In genomic region chr22:23533771-23534191, GRCh38 we compare ENCODE assay signal across 13 cellular contexts. TPM values are rescaled to one million over a fixed set of nuclear protein-coding genes. Genes with fewer than 3 reads are reported as not detected.
DNase-seq lines count a peak whose midpoint lies in the region; ATAC-seq and TF ChIP-seq lines count a peak whose summit lies in the region.
"Had no signal": no experiment of that assay in that cellular context is flagged by ENCODE, and none has a peak within 500 bp of the region (broad histone marks: within the 10 kb centered on the region; RNA-seq: fewer than 3 reads in every experiment).

No MANE protein-coding gene starts in this region.

- CTCF ChIA-PET in activated CD8-positive, alpha-beta T cell treated with anti-CD3 and anti-CD28 coated beads for 36 hours (lab: Charles Lee): no interaction called here

- no peaks in the 10 kb centered on the region for H3K27me3 ChIP-seq in mesendoderm (ENCODE audit: insufficient read depth, low read length, poor library complexity)
- H3K27me3 ChIP-seq: tibial nerve had no signal

- ATAC-seq in activated naive CD8-positive, alpha-beta T cell treated with anti-CD3 and anti-CD28 coated beads, Interleukin-2, amount 10 ng/mL, durations not matched to agents 7 days and 5 days (ENCODE audit: low read depth): peak; percentile 15
- ATAC-seq in HG03097 (IDR thresholded peaks at IDR 0.05; ENCODE audit: low FRiP score, unreplicated experiment): no peak
- no peak for ATAC-seq in activated CD8-positive, alpha-beta T cell treated with anti-CD3 and anti-CD28 coated beads for 36 hours

- peak overlapping the region; percentile 82 for H3K27ac ChIP-seq in mesendoderm (ENCODE audit: low read depth, low read length)
- H3K27ac ChIP-seq: esophagus squamous epithelium had no signal

- no peaks in the 10 kb centered on the region for H3K9me3 Mint-ChIP-seq in activated naive CD8-positive, alpha-beta T cell treated with anti-CD3 and anti-CD28 coated beads, Interleukin-2, amount 10 ng/mL, durations not matched to agents 7 days and 5 days
- no peaks in the 10 kb centered on the region for H3K9me3 Mint-ChIP-seq in activated naive CD8-positive, alpha-beta T cell treated with anti-CD3 and anti-CD28 coated beads for 36 hours
- H3K9me3 Mint-ChIP-seq in type B pancreatic cell: no peaks in the 10 kb centered on the region
- H3K9me3 Mint-ChIP-seq in activated CD8-positive, alpha-beta T cell treated with anti-CD3 and anti-CD28 coated beads for 36 hours: no peaks in the 10 kb centered on the region
- H3K9me3 Mint-ChIP-seq: activated CD4-positive, alpha-beta T cell treated with anti-CD3 and anti-CD28 coated beads, Interleukin-2, amount 10 ng/mL, durations not matched to agents 7 days and 5 days had no signal

- H2BK5ac ChIP-seq in mesendoderm (ENCODE audit: low read length): peak overlapping the region; percentile 99

- peak overlapping the region; percentile 56 for H2BK120ac ChIP-seq in mesendoderm (ENCODE audit: low read depth, low read length)

- H3K36me3 ChIP-seq in mesendoderm (ENCODE audit: control insufficient read depth, insufficient read depth, low read length): no peaks in the 10 kb centered on the region
- H3K36me3 ChIP-seq: esophagus squamous epithelium, tibial nerve had no signal

- no peak overlapping the region for H3K27ac Mint-ChIP-seq in activated naive CD8-positive, alpha-beta T cell treated with anti-CD3 and anti-CD28 coated beads, Interleukin-2, amount 10 ng/mL, durations not matched to agents 7 days and 5 days
- H3K27ac Mint-ChIP-seq in activated naive CD8-positive, alpha-beta T cell treated with anti-CD3 and anti-CD28 coated beads for 36 hours: no peak overlapping the region
- H3K27ac Mint-ChIP-seq in type B pancreatic cell: peak overlapping the region; percentile 88
- H3K27ac Mint-ChIP-seq in activated CD8-positive, alpha-beta T cell treated with anti-CD3 and anti-CD28 coated beads for 36 hours: no peak overlapping the region
- H3K27ac Mint-ChIP-seq: activated CD4-positive, alpha-beta T cell treated with anti-CD3 and anti-CD28 coated beads, Interleukin-2, amount 10 ng/mL, durations not matched to agents 7 days and 5 days had no signal

- in situ Hi-C loops in KBM-7 (cut with MboI; ENCODE audit: low pct_unique_long_range_greater_than_20kb, low sequenced_read_pairs): no loop called here

- H3K79me2 ChIP-seq in mesendoderm (ENCODE audit: control insufficient read depth, insufficient read depth, low read length): peaks cover 4% of the 10 kb centered on the region

- intact Hi-C loops in activated CD8-positive, alpha-beta T cell treated with anti-CD3 and anti-CD28 coated beads for 36 hours (cut with micrococcal nuclease): no loop called here

- H3K4me1 ChIP-seq in mesendoderm (ENCODE audit: control insufficient read depth, low read depth, low read length): peaks cover 27% of the 10 kb centered on the region

- H3K56ac ChIP-seq in mesendoderm (ENCODE audit: low read length): peak overlapping the region; percentile 97

- H3K4me3 Mint-ChIP-seq in activated naive CD8-positive, alpha-beta T cell treated with anti-CD3 and anti-CD28 coated beads, Interleukin-2, amount 10 ng/mL, durations not matched to agents 7 days and 5 days: no peak overlapping the region
- no peak overlapping the region for H3K4me3 Mint-ChIP-seq in activated naive CD8-positive, alpha-beta T cell treated with anti-CD3 and anti-CD28 coated beads for 36 hours
- no peak overlapping the region for H3K4me3 Mint-ChIP-seq in type B pancreatic cell
- no peak overlapping the region for H3K4me3 Mint-ChIP-seq in activated CD8-positive, alpha-beta T cell treated with anti-CD3 and anti-CD28 coated beads for 36 hours
- H3K4me3 Mint-ChIP-seq: activated CD4-positive, alpha-beta T cell treated with anti-CD3 and anti-CD28 coated beads, Interleukin-2, amount 10 ng/mL, durations not matched to agents 7 days and 5 days had no signal

- H3K4me3 ChIP-seq in mesendoderm (ENCODE audit: low read length): no peak overlapping the region
- H3K4me3 ChIP-seq: esophagus squamous epithelium, tibial nerve had no signal

- H2AK5ac ChIP-seq in mesendoderm (ENCODE audit: low read length): peak overlapping the region; percentile 96

- no peak for DNase-seq in activated naive CD8-positive, alpha-beta T cell treated with anti-CD3 and anti-CD28 coated beads, Interleukin-2, amount 10 ng/mL, durations not matched to agents 7 days and 5 days
- DNase-seq in activated naive CD8-positive, alpha-beta T cell treated with anti-CD3 and anti-CD28 coated beads for 36 hours: no peak
- DNase-seq in amniotic epithelial cell (ENCODE audit: low read depth) (peak; percentile 82), mesendoderm (peak; percentile 94), type B pancreatic cell (ENCODE audit: extremely low spot score, unreplicated experiment) (no peak), KBM-7 (no peak)
- no peak for DNase-seq in activated CD8-positive, alpha-beta T cell treated with anti-CD3 and anti-CD28 coated beads for 36 hours
- DNase-seq: cerebellar nuclear complex, esophagus squamous epithelium, SW 1271 had no signal

- POLR2A ChIA-PET in activated naive CD8-positive, alpha-beta T cell treated with anti-CD3 and anti-CD28 coated beads, Interleukin-2, amount 10 ng/mL, durations not matched to agents 7 days and 5 days (lab: Charles Lee): no interaction called here
- POLR2A ChIA-PET in activated CD8-positive, alpha-beta T cell treated with anti-CD3 and anti-CD28 coated beads for 36 hours (lab: Charles Lee): no interaction called here

- H3K4me2 ChIP-seq in mesendoderm (ENCODE audit: low read length): no peak overlapping the region

- no peaks in the 10 kb centered on the region for H3K79me1 ChIP-seq in mesendoderm (ENCODE audit: low read length)

- H4K8ac ChIP-seq in mesendoderm (ENCODE audit: low read depth, low read length): no peak overlapping the region

- H3K4me1 Mint-ChIP-seq in activated naive CD8-positive, alpha-beta T cell treated with anti-CD3 and anti-CD28 coated beads, Interleukin-2, amount 10 ng/mL, durations not matched to agents 7 days and 5 days: peaks cover 2% of the 10 kb centered on the region
- no peaks in the 10 kb centered on the region for H3K4me1 Mint-ChIP-seq in activated naive CD8-positive, alpha-beta T cell treated with anti-CD3 and anti-CD28 coated beads for 36 hours
- H3K4me1 Mint-ChIP-seq in type B pancreatic cell (ENCODE audit: unreplicated experiment): peaks cover 59% of the 10 kb centered on the region
- no peaks in the 10 kb centered on the region for H3K4me1 Mint-ChIP-seq in activated CD8-positive, alpha-beta T cell treated with anti-CD3 and anti-CD28 coated beads for 36 hours (ENCODE audit: low read depth)
- H3K4me1 Mint-ChIP-seq: activated CD4-positive, alpha-beta T cell treated with anti-CD3 and anti-CD28 coated beads, Interleukin-2, amount 10 ng/mL, durations not matched to agents 7 days and 5 days had no signal

- no peak for TF ChIP-seq CTCF in type B pancreatic cell (conservative IDR thresholded peaks at IDR 0.05)
- no peak for TF ChIP-seq CTCF in activated CD8-positive, alpha-beta T cell treated with anti-CD3 and anti-CD28 coated beads for 36 hours (IDR thresholded peaks at IDR 0.05)

- peaks cover 17% of the 10 kb centered on the region for H3K27me3 Mint-ChIP-seq in activated naive CD8-positive, alpha-beta T cell treated with anti-CD3 and anti-CD28 coated beads, Interleukin-2, amount 10 ng/mL, durations not matched to agents 7 days and 5 days
- peaks cover 5% of the 10 kb centered on the region for H3K27me3 Mint-ChIP-seq in activated naive CD8-positive, alpha-beta T cell treated with anti-CD3 and anti-CD28 coated beads for 36 hours
- H3K27me3 Mint-ChIP-seq in type B pancreatic cell: peaks cover 26% of the 10 kb centered on the region
- H3K27me3 Mint-ChIP-seq in activated CD8-positive, alpha-beta T cell treated with anti-CD3 and anti-CD28 coated beads for 36 hours: peaks cover 3% of the 10 kb centered on the region

- H4K5ac ChIP-seq in mesendoderm (ENCODE audit: low read length): no peak overlapping the region

- H3K4ac ChIP-seq in mesendoderm (ENCODE audit: low read depth, low read length): peak overlapping the region; percentile 96

- no peak overlapping the region for H3K23ac ChIP-seq in mesendoderm (ENCODE audit: low read length)

- WGBS in mesendoderm (ENCODE audit: extremely low coverage, insufficient coverage, low lambda C conversion rate): no CpG with 5 or more reads among the region's 8 CpGs

- no peaks in the 10 kb centered on the region for H3K36me3 Mint-ChIP-seq in activated naive CD8-positive, alpha-beta T cell treated with anti-CD3 and anti-CD28 coated beads, Interleukin-2, amount 10 ng/mL, durations not matched to agents 7 days and 5 days
- no peaks in the 10 kb centered on the region for H3K36me3 Mint-ChIP-seq in activated naive CD8-positive, alpha-beta T cell treated with anti-CD3 and anti-CD28 coated beads for 36 hours
- no peaks in the 10 kb centered on the region for H3K36me3 Mint-ChIP-seq in type B pancreatic cell
- no peaks in the 10 kb centered on the region for H3K36me3 Mint-ChIP-seq in activated CD8-positive, alpha-beta T cell treated with anti-CD3 and anti-CD28 coated beads for 36 hours (ENCODE audit: low read depth)

- H3K9ac ChIP-seq in mesendoderm (ENCODE audit: low read length): peak overlapping the region; percentile 33

- no peak overlapping the region for H2BK15ac ChIP-seq in mesendoderm (replicated peaks; ENCODE audit: low read depth)

- peak overlapping the region; percentile 92 for H3K18ac ChIP-seq in mesendoderm (ENCODE audit: low read length)

RNA-seq across cellular contexts. Expression of gene IGLL1, which starts 46.3 kb away (rescaled TPM):
- not detected for total RNA-seq in activated naive CD8-positive, alpha-beta T cell treated with anti-CD3 and anti-CD28 coated beads, Interleukin-2, amount 10 ng/mL, durations not matched to agents 7 days and 5 days
- total RNA-seq in activated naive CD8-positive, alpha-beta T cell treated with anti-CD3 and anti-CD28 coated beads for 36 hours: not detected
- not detected for polyA plus RNA-seq in mesendoderm (2013, experiment 1 of 2)
- not detected for polyA plus RNA-seq in mesendoderm (2013, experiment 2 of 2)
- total RNA-seq in type B pancreatic cell (ENCODE audit: low replicate concordance): not detected in 2 replicates
- not detected for total RNA-seq in activated CD8-positive, alpha-beta T cell treated with anti-CD3 and anti-CD28 coated beads for 36 hours
- total RNA-seq: activated CD4-positive, alpha-beta T cell treated with anti-CD3 and anti-CD28 coated beads, Interleukin-2, amount 10 ng/mL, durations not matched to agents 7 days and 5 days; esophagus squamous epithelium; tibial nerve had no signal

Comparison
In these comparisons a context has a peak if more than half of its experiments do, and no peak if none do; other contexts are left out.
1. DNase-seq: peak in amniotic epithelial cell (single experiment) and mesendoderm (single experiment); none in activated naive CD8-positive, alpha-beta T cell treated with anti-CD3 and anti-CD28 coated beads, Interleukin-2, amount 10 ng/mL, durations not matched to agents 7 days and 5 days (single experiment), activated naive CD8-positive, alpha-beta T cell treated with anti-CD3 and anti-CD28 coated beads for 36 hours (single experiment), type B pancreatic cell (single experiment), KBM-7 (single experiment) and activated CD8-positive, alpha-beta T cell treated with anti-CD3 and anti-CD28 coated beads for 36 hours (single experiment).